Comparison of ENCODE assay signal across 9 cellular contexts in the genomic region with DNA sequence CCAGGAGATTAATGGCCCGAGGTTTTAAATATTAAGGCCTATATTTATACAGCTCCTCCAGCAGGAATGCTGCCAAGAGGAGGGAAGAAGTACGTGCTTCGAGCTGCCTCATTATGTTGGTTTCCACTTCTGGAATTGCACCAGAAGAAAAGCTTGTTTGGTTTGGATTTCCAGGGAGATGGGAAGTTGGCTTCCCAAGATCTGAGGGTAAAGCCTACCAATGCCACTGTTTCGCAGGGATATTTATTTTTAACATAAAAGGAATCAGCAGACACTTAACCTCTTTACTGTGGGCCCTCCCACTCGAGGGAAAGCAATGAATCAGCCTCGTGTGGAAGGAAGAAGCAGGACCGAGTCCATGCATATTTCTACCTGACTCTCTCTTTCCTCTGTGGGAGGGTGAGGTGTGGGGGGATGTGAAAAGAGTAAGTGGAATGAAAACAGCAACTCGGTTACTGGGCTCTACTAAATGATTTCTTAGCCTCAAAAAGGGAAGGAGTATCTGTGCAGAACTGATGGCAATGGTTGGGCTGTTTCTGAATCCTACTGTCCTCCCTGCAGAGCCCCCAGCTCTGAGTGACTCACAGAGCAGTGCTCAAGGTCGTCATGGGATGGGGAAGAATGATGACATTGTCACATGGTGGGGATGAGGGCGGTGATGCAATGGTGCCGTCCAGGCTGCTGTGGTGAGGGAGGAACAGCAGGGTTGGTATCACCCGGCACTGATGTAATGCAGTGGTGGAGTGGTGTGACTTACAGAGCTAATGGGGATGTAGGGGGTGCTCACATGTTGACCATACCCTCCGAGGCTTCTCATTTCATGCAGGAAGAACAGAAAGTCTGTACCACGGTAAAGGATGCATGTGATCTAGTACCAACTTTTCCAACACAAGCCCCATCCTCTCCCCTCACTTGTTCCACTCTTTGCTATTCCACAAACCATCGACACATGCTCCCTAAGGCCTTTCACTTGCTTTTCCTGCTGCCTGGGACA.
A peak's percentile ranks its signal among the peaks of the same experiment; 100 is the strongest.
DNase-seq lines count a peak whose midpoint lies in the region; TF ChIP-seq lines count a peak whose summit lies in the region.
"Had no signal": no experiment of that assay in that cellular context is flagged by ENCODE, and none has a peak within 500 bp of the region (broad histone marks: within the 10 kb centered on the region; RNA-seq: fewer than 3 reads in every experiment).

No MANE protein-coding gene starts in this region.

- TF ChIP-seq CTCF in brain (conservative IDR thresholded peaks at IDR 0.05), result no peak

- in situ Hi-C loops in G401 (cut with HindIII; ENCODE audit: low sequenced_read_pairs), result no loop called here

- no peak overlapping the region for H3K4me3 ChIP-seq in mesodermal cell (ENCODE audit: extremely low read depth, insufficient read depth, low read length, poor library complexity, severe bottlenecking)

- peaks cover 24% of the 10 kb centered on the region for H3K4me1 ChIP-seq in mesodermal cell (ENCODE audit: control insufficient read depth, insufficient read depth, low read length, poor library complexity, severe bottlenecking)

- WGBS in mesodermal cell (ENCODE audit: insufficient coverage in 2 of 2), 2 experiments, result 83 to 86% methylated on average over 9 of the region's 15 CpGs

- H3K9me3 Mint-ChIP-seq in brain, result no peaks in the 10 kb centered on the region
- H3K9me3 Mint-ChIP-seq: activated B cell treated with CpG ODN at 0.5 μM for 24 hours had no signal

- DNase-seq in stimulated activated CD4-positive, alpha-beta T cell treated with anti-CD3 and anti-CD28 coated beads, Interleukin-15, amount 100 ng/mL, for 48 hours (ENCODE audit: low read depth in 2 of 2), result peak; percentile 23 to 24
- no peak for DNase-seq in stimulated activated CD4-positive, alpha-beta T cell treated with anti-CD3 and anti-CD28 coated beads, Interleukin-4, amount 100 ng/mL, for 1 hour
- DNase-seq in NCI-H526 treated with DMSO at 0.1 percent for 48 hours (lab: John Stamatoyannopoulos, UW) (no peak), NCI-H1436 (lab: John Stamatoyannopoulos, UW) (no peak), G401 (ENCODE audit: low spot score) (no peak)
- no peak for DNase-seq in effector CD4-positive, alpha-beta T cell
- DNase-seq: activated B cell treated with CpG ODN at 0.5 μM for 24 hours had no signal

- peaks cover 4% of the 10 kb centered on the region for H3K27me3 Mint-ChIP-seq in brain

- H3K27ac Mint-ChIP-seq in brain, result peak overlapping the region in 4 of 5 experiments; percentile 37 to 94 (median 50)
- H3K27ac Mint-ChIP-seq: activated B cell treated with CpG ODN at 0.5 μM for 24 hours had no signal

- H3K9me3 ChIP-seq in mesodermal cell (ENCODE audit: control insufficient read depth, low read length), result no peaks in the 10 kb centered on the region

- no peaks in the 10 kb centered on the region for H3K36me3 ChIP-seq in mesodermal cell (ENCODE audit: control insufficient read depth, insufficient read depth, low read length)

- H3K27ac ChIP-seq in mesodermal cell (ENCODE audit: low read depth, low read length, severe bottlenecking), result peak overlapping the region; percentile 10

- H3K4me1 Mint-ChIP-seq in brain, result peaks cover 79% of the 10 kb centered on the region
- H3K4me1 Mint-ChIP-seq: activated B cell treated with CpG ODN at 0.5 μM for 24 hours had no signal

- H3K4me3 Mint-ChIP-seq in brain, result peak overlapping the region in 3 of 5 experiments; percentile 1 to 14 (median 8)
- H3K4me3 Mint-ChIP-seq: activated B cell treated with CpG ODN at 0.5 μM for 24 hours had no signal

- no peaks in the 10 kb centered on the region for H3K36me3 Mint-ChIP-seq in brain

Comparison
In these comparisons a context has a peak if more than half of its experiments do, and no peak if none do; other contexts are left out.
1. DNase-seq: peak in stimulated activated CD4-positive, alpha-beta T cell treated with anti-CD3 and anti-CD28 coated beads, Interleukin-15, amount 100 ng/mL, for 48 hours (2 of 2); none in stimulated activated CD4-positive, alpha-beta T cell treated with anti-CD3 and anti-CD28 coated beads, Interleukin-4, amount 100 ng/mL, for 1 hour (single experiment), NCI-H526 treated with DMSO at 0.1 percent for 48 hours (single experiment), NCI-H1436 (single experiment), G401 (single experiment) and effector CD4-positive, alpha-beta T cell (single experiment).